Comparison of ENCODE assay signal across 12 cellular contexts in the genomic region with DNA sequence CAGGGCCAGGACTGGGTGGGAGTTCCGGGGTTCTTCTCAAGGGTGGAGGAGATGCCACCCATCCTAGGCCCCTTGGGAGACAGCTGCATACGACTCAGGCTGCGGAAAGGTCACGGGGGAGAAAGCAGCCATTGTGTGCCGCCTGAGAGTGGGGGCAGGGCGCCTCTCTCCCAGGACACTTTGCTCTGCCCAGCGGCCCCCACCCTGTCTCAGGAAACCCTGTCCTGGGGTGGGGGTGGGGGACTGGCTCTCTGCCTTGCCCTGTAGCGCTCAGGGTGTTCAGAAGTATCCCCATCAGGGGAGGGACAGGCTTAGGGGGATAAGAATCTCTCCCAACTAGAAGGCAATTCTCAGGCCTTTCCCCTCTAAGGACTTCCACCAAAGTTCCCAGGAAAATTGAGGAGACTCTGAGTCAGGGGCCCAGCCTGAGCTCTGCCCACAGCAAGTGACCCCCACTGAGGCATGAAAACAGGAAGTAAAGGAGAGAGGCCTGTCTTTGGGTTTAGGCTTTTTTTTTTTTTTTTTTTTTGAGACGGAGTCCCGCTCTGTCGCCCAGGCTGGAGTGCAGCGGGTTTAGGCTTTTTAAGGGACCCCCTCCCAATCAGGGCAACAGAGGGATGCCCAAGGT. TPM values are rescaled to one million over a fixed set of nuclear protein-coding genes. Genes with fewer than 3 reads are reported as not detected.
DNase-seq lines count a peak whose midpoint lies in the region; ATAC-seq lines count a peak whose summit lies in the region.
"Had no signal": no experiment of that assay in that cellular context is flagged by ENCODE, and none has a peak within 500 bp of the region (broad histone marks: within the 10 kb centered on the region; RNA-seq: fewer than 3 reads in every experiment).

No MANE protein-coding gene starts in this region.

- peaks cover 12 to 92% (median 75%) of the 10 kb centered on the region in 11 experiments; a peak in 21 of 22 replicates for H4K20me1 ChIP-seq in BLaER1 treated with 17β-estradiol and CSF1 and Interleukin-3, amounts not matched to agents 10 nM and 100 nM

- peak overlapping the region in 8 of 9 donors; percentile 62 to 86 (median 78) for H3K27ac Mint-ChIP-seq in naive thymus-derived CD4-positive, alpha-beta T cell

- peaks cover 43 to 55% (median 53%) of the 10 kb centered on the region in 7 donors for H3K4me1 Mint-ChIP-seq in naive thymus-derived CD4-positive, alpha-beta T cell

- DNase-seq in NCI-H460 (ENCODE audit: extremely low read depth, low read depth) (peak; percentile 38), ecto neural progenitor cell (ENCODE audit: low spot score) (peak; percentile 57), NCI-H2171 (lab: John Stamatoyannopoulos, UW) (no peak)
- DNase-seq in naive thymus-derived CD4-positive, alpha-beta T cell, result no peak
- DNase-seq: activated gamma-delta T cell treated with Interleukin-2 at 50 U/mL for 16 hours; DMS79; PC-3; stimulated activated CD4-positive, alpha-beta T cell treated with anti-CD3 and anti-CD28 coated beads, Interleukin-1b, Interleukin-23, amount 100 ng/mL, for 48 hours had no signal

- no peaks in the 10 kb centered on the region for H3K9me3 Mint-ChIP-seq in naive thymus-derived CD4-positive, alpha-beta T cell

- no peak for ATAC-seq in naive thymus-derived CD4-positive, alpha-beta T cell
- ATAC-seq in GM21529 (IDR thresholded peaks at IDR 0.05; ENCODE audit: unreplicated experiment), result no peak
- no peak for ATAC-seq in GM21737 (IDR thresholded peaks at IDR 0.05; ENCODE audit: unreplicated experiment)
- no peak for ATAC-seq in GM19324 (IDR thresholded peaks at IDR 0.05; ENCODE audit: low FRiP score, unreplicated experiment)
- ATAC-seq: PC-3 had no signal

- H3K36me3 Mint-ChIP-seq in naive thymus-derived CD4-positive, alpha-beta T cell, result peaks cover 0 to 22% (median 8%) of the 10 kb centered on the region in 5 donors

- peak overlapping the region; percentile 65 to 91 (median 84) for H3K27ac ChIP-seq in BLaER1 treated with 17β-estradiol and CSF1 and Interleukin-3, amounts not matched to agents 10 nM and 100 nM
- H3K27ac ChIP-seq in naive thymus-derived CD4-positive, alpha-beta T cell (ENCODE audit: low read depth, low read length), result peak overlapping the region; percentile 30

- intact Hi-C loops in naive thymus-derived CD4-positive, alpha-beta T cell (cut with micrococcal nuclease), result no loop called here

- H3K4me2 ChIP-seq in BLaER1 treated with 17β-estradiol and CSF1 and Interleukin-3, amounts not matched to agents 10 nM and 100 nM, result peak overlapping the region; percentile 90 to 100 (median 99)

- no peaks in the 10 kb centered on the region for H3K27me3 ChIP-seq in BLaER1 treated with 17β-estradiol and CSF1 and Interleukin-3, amounts not matched to agents 10 nM and 100 nM
- H3K27me3 ChIP-seq in naive thymus-derived CD4-positive, alpha-beta T cell (ENCODE audit: control insufficient read depth in 2 of 2, insufficient read depth in 2 of 2, low read length in 2 of 2), result no peaks in the 10 kb centered on the region

- H3K4me3 Mint-ChIP-seq in naive thymus-derived CD4-positive, alpha-beta T cell, result peak overlapping the region; percentile 16 to 94 (median 57)

- CTCF ChIA-PET in naive thymus-derived CD4-positive, alpha-beta T cell (lab: Charles Lee), result interaction anchor here (1.0 to 1.6 kb wide), 2 partner anchors 30 to 194 kb away, joined by 6 to 8 read pairs; no protein-coding TSS in a partner anchor

- H3K4me3 ChIP-seq in BLaER1 treated with 17β-estradiol and CSF1 and Interleukin-3, amounts not matched to agents 10 nM and 100 nM, result peak overlapping the region; percentile 21 to 67 (median 44); a peak in 18 of 20 replicates
- no peak overlapping the region for H3K4me3 ChIP-seq in naive thymus-derived CD4-positive, alpha-beta T cell (ENCODE audit: low read length)

- peaks cover 34 to 46% (median 38%) of the 10 kb centered on the region in 11 experiments for H3K36me3 ChIP-seq in BLaER1 treated with 17β-estradiol and CSF1 and Interleukin-3, amounts not matched to agents 10 nM and 100 nM
- H3K36me3 ChIP-seq in naive thymus-derived CD4-positive, alpha-beta T cell (ENCODE audit: control insufficient read depth in 2 of 3, insufficient read depth in 3 of 3, low read length in 3 of 3), result peaks cover 0 to 26% (median 8%) of the 10 kb centered on the region in 3 experiments

- peak overlapping the region; percentile 65 to 93 (median 76) for H3K9ac ChIP-seq in BLaER1 treated with 17β-estradiol and CSF1 and Interleukin-3, amounts not matched to agents 10 nM and 100 nM

- no peaks in the 10 kb centered on the region for H3K27me3 Mint-ChIP-seq in naive thymus-derived CD4-positive, alpha-beta T cell

- no peaks in the 10 kb centered on the region for H3K9me3 ChIP-seq in BLaER1 treated with 17β-estradiol and CSF1 and Interleukin-3, amounts not matched to agents 10 nM and 100 nM (replicated peaks in 1 of 11)
- no peaks in the 10 kb centered on the region for H3K9me3 ChIP-seq in naive thymus-derived CD4-positive, alpha-beta T cell (ENCODE audit: control insufficient read depth in 2 of 3, low read length in 3 of 3)

- peaks cover 63 to 80% (median 74%) of the 10 kb centered on the region in 10 experiments for H3K4me1 ChIP-seq in BLaER1 treated with 17β-estradiol and CSF1 and Interleukin-3, amounts not matched to agents 10 nM and 100 nM
- peaks cover 24 to 44% of the 10 kb centered on the region in 2 donors for H3K4me1 ChIP-seq in naive thymus-derived CD4-positive, alpha-beta T cell (ENCODE audit: control insufficient read depth in 2 of 2, insufficient read depth in 2 of 2, low read length in 2 of 2)

- POLR2A ChIA-PET in naive thymus-derived CD4-positive, alpha-beta T cell (lab: Charles Lee), result interaction anchor here (1.1 to 5.9 kb wide), 2 partner anchors 10 to 31 kb away, joined by 4 to 59 read pairs; no protein-coding TSS in a partner anchor

RNA-seq across cellular contexts. Expression of a gene that starts 4.9 kb away (rescaled TPM):
- total RNA-seq in NCI-H460 (2014; rRNA removed; shearing (Covaris generic)), result 37.9 and 41.3 TPM in 2 replicates
- polyA plus RNA-seq in NCI-H460 (2014; cell fraction: nucleus; rRNA removed), result 89.1 and 93.9 TPM in 2 replicates
- 10 to 100 TPM; 42.5 to 76.3 (median 62.4) TPM for total RNA-seq in naive thymus-derived CD4-positive, alpha-beta T cell
- 10 to 100 TPM in 1 of 2 donors, 1 to 10 TPM in 1; 6.8 to 20.0 TPM for polyA plus RNA-seq in naive thymus-derived CD4-positive, alpha-beta T cell

RNA-seq across cellular contexts. Expression of a gene that starts 8.4 kb away (rescaled TPM):
- 14.7 and 19.1 TPM in 2 replicates for total RNA-seq in NCI-H460 (2014; rRNA removed; shearing (Covaris generic))
- polyA plus RNA-seq in NCI-H460 (2014; cell fraction: nucleus; rRNA removed), result 107 and 139 TPM in 2 replicates
- total RNA-seq in naive thymus-derived CD4-positive, alpha-beta T cell, result 1 to 10 TPM in 3 of 5 experiments, under 1 TPM in 2; 0.70 to 9.8 (median 1.5) TPM
- polyA plus RNA-seq in naive thymus-derived CD4-positive, alpha-beta T cell, result under 1 TPM in 1 of 2 donors, not detected in 1; 0.51 TPM

RNA-seq across cellular contexts. Expression of a gene that starts 16.1 kb away (rescaled TPM):
- total RNA-seq in NCI-H460 (2014; rRNA removed; shearing (Covaris generic)), result 65.2 and 83.3 TPM in 2 replicates
- polyA plus RNA-seq in NCI-H460 (2014; cell fraction: nucleus; rRNA removed), result 284 and 327 TPM in 2 replicates
- 10 to 100 TPM; 61.6 to 87.5 (median 62.8) TPM for total RNA-seq in naive thymus-derived CD4-positive, alpha-beta T cell
- 10 to 100 TPM; 19.3 to 26.8 TPM for polyA plus RNA-seq in naive thymus-derived CD4-positive, alpha-beta T cell

RNA-seq across cellular contexts. Expression of a gene that starts 17.7 kb away (rescaled TPM):
- total RNA-seq in NCI-H460 (2014; rRNA removed; shearing (Covaris generic)), result 13.1 and 14.0 TPM in 2 replicates
- 11.2 and 18.3 TPM in 2 replicates for polyA plus RNA-seq in NCI-H460 (2014; cell fraction: nucleus; rRNA removed)
- 10 to 100 TPM in 2 of 5 experiments, 1 to 10 TPM in 3; 8.6 to 17.6 (median 10.0) TPM for total RNA-seq in naive thymus-derived CD4-positive, alpha-beta T cell
- polyA plus RNA-seq in naive thymus-derived CD4-positive, alpha-beta T cell, result 1 to 10 TPM; 3.1 to 5.3 TPM

RNA-seq across cellular contexts. Expression of a gene that starts 38.1 kb away (rescaled TPM):
- total RNA-seq in NCI-H460 (2014; rRNA removed; shearing (Covaris generic)), result 0.63 and 0.87 TPM in 2 replicates
- polyA plus RNA-seq in NCI-H460 (2014; cell fraction: nucleus; rRNA removed), result 18.3 and 20.4 TPM in 2 replicates
- 1 to 10 TPM; 1.4 to 3.1 (median 1.7) TPM for total RNA-seq in naive thymus-derived CD4-positive, alpha-beta T cell
- under 1 TPM; 0.15 to 0.35 TPM for polyA plus RNA-seq in naive thymus-derived CD4-positive, alpha-beta T cell

Comparison
In these comparisons a context has a peak if more than half of its experiments do, and no peak if none do; other contexts are left out.
1. DNase-seq: peak in NCI-H460 (single experiment) and ecto neural progenitor cell (single experiment); none in naive thymus-derived CD4-positive, alpha-beta T cell (0 of 9) and NCI-H2171 (single experiment).